Comparison of ENCODE assay signal across 17 cellular contexts in the genomic region with DNA sequence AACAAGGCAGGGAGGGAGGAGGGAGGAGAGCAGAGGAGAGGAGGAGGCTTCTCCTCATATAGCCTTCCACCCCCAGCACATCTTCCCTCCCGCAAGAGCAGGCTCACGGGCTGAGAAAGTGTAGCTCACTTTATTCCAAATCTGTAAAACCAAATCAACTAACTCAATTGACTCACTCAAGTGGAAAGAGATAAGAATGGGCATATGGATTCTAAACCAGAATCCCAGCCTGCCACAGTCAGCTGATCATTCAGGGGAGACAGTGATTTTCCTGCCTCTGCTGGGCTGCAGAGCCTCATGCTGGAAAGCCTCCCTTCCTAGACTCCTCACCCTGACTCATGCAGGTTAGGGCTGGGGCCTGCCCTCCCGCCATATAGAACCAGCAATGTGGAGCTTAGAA.
"Had no signal": no experiment of that assay in that cellular context is flagged by ENCODE, and none has a peak within 500 bp of the region (broad histone marks: within the 10 kb centered on the region; RNA-seq: fewer than 3 reads in every experiment).

No MANE protein-coding gene starts in this region.

- H3K27ac ChIP-seq: coronary artery, hepatocyte, psoas muscle, right lobe of liver, tibial artery, upper lobe of left lung, uterus had no signal

- H3K4me3 Mint-ChIP-seq: natural killer cell; stimulated activated effector memory CD8-positive, alpha-beta T cell treated with anti-CD3 and anti-CD28 coated beads, Interleukin-12 subunit alpha, Interleukin-12 subunit beta, amount 100 ng/mL, for 72 hours; stimulated activated naive CD8-positive, alpha-beta T cell treated with anti-CD3 and anti-CD28 coated beads, Interleukin-15, Interleukin-2, amounts not matched to agents 100 ng/mL and 50 ng/mL, for 24 hours had no signal

- H3K27me3 ChIP-seq: hepatocyte, right lobe of liver, tibial artery, upper lobe of left lung, uterus had no signal

- H3K4me2 ChIP-seq: hepatocyte had no signal

- DNase-seq: effector CD8-positive, alpha-beta T cell; foreskin melanocyte; kidney glomerular epithelial cell; mammary epithelial cell; natural killer cell; psoas muscle; retina; right lobe of liver; stimulated activated CD4-positive, alpha-beta T cell treated with anti-CD3 and anti-CD28 coated beads, Interleukin-4, amount 100 ng/mL, for 1 hour; stimulated activated CD8-positive, alpha-beta memory T cell treated with anti-CD3 and anti-CD28 coated beads, Interleukin-4, amount 100 ng/mL, for 48 hours; tibial artery; upper lobe of left lung; uterus had no signal

- H3K4me1 ChIP-seq: right lobe of liver, uterus had no signal

- H3K9me3 ChIP-seq: psoas muscle, right lobe of liver, uterus had no signal

- H3K4me3 ChIP-seq: coronary artery, hepatocyte, psoas muscle, right lobe of liver, tibial artery, upper lobe of left lung, uterus had no signal

- H3K27ac Mint-ChIP-seq: natural killer cell; stimulated activated effector memory CD8-positive, alpha-beta T cell treated with anti-CD3 and anti-CD28 coated beads, Interleukin-12 subunit alpha, Interleukin-12 subunit beta, amount 100 ng/mL, for 72 hours; stimulated activated naive CD8-positive, alpha-beta T cell treated with anti-CD3 and anti-CD28 coated beads, Interleukin-15, Interleukin-2, amounts not matched to agents 100 ng/mL and 50 ng/mL, for 24 hours had no signal

- H3K9me3 Mint-ChIP-seq: natural killer cell; stimulated activated effector memory CD8-positive, alpha-beta T cell treated with anti-CD3 and anti-CD28 coated beads, Interleukin-12 subunit alpha, Interleukin-12 subunit beta, amount 100 ng/mL, for 72 hours had no signal

- H3K36me3 Mint-ChIP-seq: natural killer cell had no signal

- ATAC-seq: natural killer cell; psoas muscle; right lobe of liver; stimulated activated effector memory CD8-positive, alpha-beta T cell treated with anti-CD3 and anti-CD28 coated beads, Interleukin-12 subunit alpha, Interleukin-12 subunit beta, amount 100 ng/mL, for 72 hours had no signal

- H2AFZ ChIP-seq: hepatocyte had no signal

- H3K36me3 ChIP-seq: right lobe of liver, tibial artery, upper lobe of left lung, uterus had no signal
